Comparison of ENCODE assay signal across 1 cellular context in the genomic region with DNA sequence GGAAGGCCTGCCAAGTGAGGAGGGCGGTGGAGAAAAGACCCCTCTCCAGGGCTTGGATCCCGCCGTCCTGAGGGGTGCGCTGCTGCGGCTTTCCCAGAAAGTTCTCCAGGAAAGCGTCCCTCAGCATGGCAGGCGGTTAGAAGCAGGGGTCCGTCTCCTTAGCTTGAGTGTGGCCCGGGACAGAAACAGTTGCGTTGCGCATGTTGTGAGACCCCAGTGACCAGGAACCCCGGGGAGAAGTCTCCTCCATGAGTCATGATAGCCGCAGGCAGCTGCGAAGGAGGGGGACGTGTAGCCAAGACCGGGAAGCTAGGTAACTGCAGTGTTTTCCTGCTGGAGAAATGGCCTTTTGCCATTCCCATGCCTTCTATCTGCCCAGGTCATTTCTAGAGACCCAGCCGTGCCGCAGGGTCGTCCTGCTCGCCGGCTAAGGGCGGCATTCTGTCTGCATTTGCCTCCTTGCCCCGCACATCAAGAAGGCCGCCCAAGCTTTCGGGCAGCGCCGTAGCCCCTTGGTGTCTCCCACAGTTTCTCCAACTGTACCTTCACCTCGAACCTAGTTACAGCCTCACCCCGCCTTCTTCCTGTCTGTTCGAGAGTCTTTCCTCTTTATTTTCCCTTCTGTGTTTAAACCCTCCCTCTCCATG.
TF ChIP-seq lines count a peak whose summit lies in the region.

No MANE protein-coding gene starts in this region.

TF ChIP-seq in H1, 55 proteins besides CTCF, POLR2A, EP300 and RAD21:
- TF ChIP-seq TCF12 (IDR thresholded peaks at IDR 0.05; ENCODE audit: low read depth, low read length), result no peak
- peak; percentile 23; the same call in 1 of the 2 replicates for TF ChIP-seq POLR2AphosphoS5 (IDR thresholded peaks at IDR 0.05; ENCODE audit: low read depth, low read length)
- TF ChIP-seq TAF7 (optimal IDR thresholded peaks at IDR 0.05; ENCODE audit: borderline replicate concordance, low read depth, low read length), result no peak
- TF ChIP-seq KDM4A (IDR thresholded peaks at IDR 0.05; ENCODE audit: low read depth, low read length, severe bottlenecking), result no peak
- TF ChIP-seq JUND (IDR thresholded peaks at IDR 0.05; ENCODE audit: low read length), result peak; percentile 28; the same call in 1 of the 2 replicates
- TF ChIP-seq SP2 (IDR thresholded peaks at IDR 0.05; ENCODE audit: low read length), result no peak
- TF ChIP-seq RFX5 (IDR thresholded peaks at IDR 0.05; ENCODE audit: borderline replicate concordance, low read depth, low read length), result no peak
- TF ChIP-seq CHD2 (IDR thresholded peaks at IDR 0.05; ENCODE audit: low read length), result no peak
- TF ChIP-seq TEAD4 (IDR thresholded peaks at IDR 0.05; ENCODE audit: low read depth, low read length), result no peak
